In genomic region chr16:2970563-2970962, GRCh38 we compare ENCODE assay signal across 7 cellular contexts. TPM values are rescaled to one million over a fixed set of nuclear protein-coding genes. Genes with fewer than 3 reads are reported as not detected.
DNase-seq lines count a peak whose midpoint lies in the region; ATAC-seq and TF ChIP-seq lines count a peak whose summit lies in the region.

No MANE protein-coding gene starts in this region.

- DNase-seq in GM23248 (no peak), PC-9 (no peak), endothelial cell (ENCODE audit: low spot score) (no peak), retinal pigment epithelial cell (ENCODE audit: low read depth) (no peak), NOMO-1 treated with dmso at 0.1 percent for 144 hours (lab: John Stamatoyannopoulos, UW; ENCODE audit: unreplicated experiment) (no peak)

- H3K9ac ChIP-seq in GM23248: no peak overlapping the region

- H2AFZ ChIP-seq in GM23248: no peak overlapping the region
- no peak overlapping the region for H2AFZ ChIP-seq in PC-9

- BruUV-seq in PC-9 (replicated peaks; lab: Mats Ljungman, UMichigan): no TSS peak

- H3K4me3 Mint-ChIP-seq in endothelial cell (ENCODE audit: unreplicated experiment): peak overlapping the region; percentile 31

- no peaks in the 10 kb centered on the region for H3K9me3 Mint-ChIP-seq in endothelial cell (ENCODE audit: unreplicated experiment)

- no peak overlapping the region for H3K27ac Mint-ChIP-seq in endothelial cell (ENCODE audit: unreplicated experiment)

- no peaks in the 10 kb centered on the region for H3K9me3 ChIP-seq in GM23248 (ENCODE audit: low read depth)
- H3K9me3 ChIP-seq in PC-9 (ENCODE audit: insufficient read depth, low read depth): no peaks in the 10 kb centered on the region

- H3K36me3 ChIP-seq in GM23248 (ENCODE audit: low read depth): no peaks in the 10 kb centered on the region
- no peaks in the 10 kb centered on the region for H3K36me3 ChIP-seq in PC-9 (ENCODE audit: low read depth)

- no peaks in the 10 kb centered on the region for H3K4me1 ChIP-seq in GM23248 (ENCODE audit: insufficient read depth)
- H3K4me1 ChIP-seq in PC-9 (replicated peaks; ENCODE audit: insufficient read depth): no peaks in the 10 kb centered on the region; the same call in 1 of the 2 replicates

- H3K36me3 Mint-ChIP-seq in endothelial cell (ENCODE audit: low read depth, unreplicated experiment): peaks cover 8% of the 10 kb centered on the region

- POLR2A ChIA-PET in PC-9 (lab: Charles Lee; ENCODE audit: unreplicated experiment): interaction anchor here (0.6 kb wide), 2 partner anchors 50 to 154 kb away, joined by 3 to 4 read pairs; no protein-coding TSS in a partner anchor

- no peak overlapping the region for H3K27ac ChIP-seq in GM23248
- no peak overlapping the region for H3K27ac ChIP-seq in PC-9

- H4K20me1 ChIP-seq in GM23248 (ENCODE audit: insufficient read depth) (no peaks in the 10 kb centered on the region), PC-9 (ENCODE audit: insufficient read depth) (no peaks in the 10 kb centered on the region; the same call in 1 of the 2 replicates)

- H3F3A ChIP-seq in GM23248 (ENCODE audit: insufficient read depth): no peaks in the 10 kb centered on the region
- peaks cover 23% of the 10 kb centered on the region; the same call in 1 of the 2 replicates for H3F3A ChIP-seq in PC-9 (ENCODE audit: insufficient read depth, low read depth)

- CTCF ChIA-PET in PC-9 (lab: Charles Lee): interaction anchor here (0.6 to 0.8 kb wide), 2 partner anchors 21 to 32 kb away, joined by 3 read pairs; no protein-coding TSS in a partner anchor

- TF ChIP-seq CTCF in PC-9 (conservative IDR thresholded peaks at IDR 0.05) (no peak), endothelial cell (IDR thresholded peaks at IDR 0.05; ENCODE audit: unreplicated experiment) (no peak), retinal pigment epithelial cell (conservative IDR thresholded peaks at IDR 0.05; ENCODE audit: low read depth, low read length) (no peak)

- H3K4me2 ChIP-seq in GM23248 (ENCODE audit: unreplicated experiment) (no peak overlapping the region), PC-9 (peak overlapping the region; percentile 96)

- peak overlapping the region; percentile 73 for H3K4me3 ChIP-seq in GM23248
- peak overlapping the region; percentile 77 for H3K4me3 ChIP-seq in PC-9
- peak overlapping the region; percentile 65 for H3K4me3 ChIP-seq in retinal pigment epithelial cell (ENCODE audit: low read length)

- H3K9me2 ChIP-seq in GM23248 (ENCODE audit: insufficient read depth) (no peaks in the 10 kb centered on the region), PC-9 (ENCODE audit: insufficient read depth) (no peaks in the 10 kb centered on the region)

- intact Hi-C loops in PC-9 (cut with micrococcal nuclease; ENCODE audit: unreplicated experiment): loop anchor here (1.0 kb wide), 1 partner anchor 53 kb away; the partner anchor contains the start of gene HCFC1R1

- ATAC-seq in HG02763 (IDR thresholded peaks at IDR 0.05; ENCODE audit: unreplicated experiment) (no peak), HG02623 (IDR thresholded peaks at IDR 0.05; ENCODE audit: unreplicated experiment) (no peak)

- in situ Hi-C loops in GM23248 (cut with MboI): no loop called here

- H3K79me2 ChIP-seq in GM23248 (ENCODE audit: insufficient read depth) (no peaks in the 10 kb centered on the region), PC-9 (ENCODE audit: low read depth) (peaks cover 6% of the 10 kb centered on the region; the same call in 1 of the 2 replicates)

- WGBS in GM23248 (ENCODE audit: low coverage in 1 of 2, low lambda C conversion rate in 2 of 2, missing lambda C conversion rate in 2 of 2), 2 experiments: 91 to 96% methylated on average over 6 of the region's 6 CpGs

- H3K27me3 Mint-ChIP-seq in endothelial cell (ENCODE audit: unreplicated experiment): peaks cover 20% of the 10 kb centered on the region

- H3K27me3 ChIP-seq in GM23248 (replicated peaks; ENCODE audit: insufficient read depth) (peaks cover 18% of the 10 kb centered on the region), PC-9 (ENCODE audit: insufficient read depth, low read depth) (no peaks in the 10 kb centered on the region)

- peaks cover 6% of the 10 kb centered on the region for H3K4me1 Mint-ChIP-seq in endothelial cell (ENCODE audit: unreplicated experiment)

RNA-seq across cellular contexts. Expression of gene PAQR4, which starts 1.4 kb away (rescaled TPM):
- 7.7 and 11.3 TPM in 2 replicates for total RNA-seq in GM23248 (2014; rRNA removed; shearing (Covaris generic))
- polyA plus RNA-seq in GM23248 (2016; fragmentation: Nextera tagmentation; extraction: Ambion mirVana): 5.1 and 5.6 TPM in 2 replicates
- total RNA-seq in PC-9 (2021) (33.6 and 40.7 TPM in 2 replicates), endothelial cell (ENCODE audit: unreplicated experiment) (11.8 TPM)

RNA-seq across cellular contexts. Expression of gene KREMEN2, which starts 6.5 kb away (rescaled TPM):
- not detected in 2 replicates for total RNA-seq in GM23248 (2014; rRNA removed; shearing (Covaris generic))
- not detected in 2 replicates for polyA plus RNA-seq in GM23248 (2016; fragmentation: Nextera tagmentation; extraction: Ambion mirVana)
- total RNA-seq in PC-9 (2021) (8.4 and 16.2 TPM in 2 replicates), endothelial cell (ENCODE audit: unreplicated experiment) (not detected)

RNA-seq across cellular contexts. Expression of gene PKMYT1, which starts 9.7 kb away (rescaled TPM):
- 11.0 and 15.6 TPM in 2 replicates for total RNA-seq in GM23248 (2014; rRNA removed; shearing (Covaris generic))
- polyA plus RNA-seq in GM23248 (2016; fragmentation: Nextera tagmentation; extraction: Ambion mirVana): 21.1 TPM in 2 replicates
- total RNA-seq in PC-9 (2021) (105 and 112 TPM in 2 replicates), endothelial cell (ENCODE audit: unreplicated experiment) (12.2 TPM)

RNA-seq across cellular contexts. Expression of gene CLDN9, which starts 42.2 kb away (rescaled TPM):
- total RNA-seq in GM23248 (2014; rRNA removed; shearing (Covaris generic)): not detected in 2 replicates
- polyA plus RNA-seq in GM23248 (2016; fragmentation: Nextera tagmentation; extraction: Ambion mirVana): 0.09 TPM in 1 of 2 replicates, not detected in the other
- total RNA-seq in PC-9 (2021) (14.3 and 16.4 TPM in 2 replicates), endothelial cell (ENCODE audit: unreplicated experiment) (not detected)

RNA-seq across cellular contexts. Expression of gene CLDN6, which starts 47.4 kb away (rescaled TPM):
- not detected in 2 replicates for total RNA-seq in GM23248 (2014; rRNA removed; shearing (Covaris generic))
- polyA plus RNA-seq in GM23248 (2016; fragmentation: Nextera tagmentation; extraction: Ambion mirVana): 0.32 and 0.33 TPM in 2 replicates
- total RNA-seq in PC-9 (2021) (0.26 and 0.38 TPM in 2 replicates), endothelial cell (ENCODE audit: unreplicated experiment) (33.0 TPM)
